In genomic region chr2:16314001-16314400, GRCh38 we compare ENCODE assay signal across 7 cellular contexts.
"Had no signal": no experiment of that assay in that cellular context is flagged by ENCODE, and none has a peak within 500 bp of the region (broad histone marks: within the 10 kb centered on the region; RNA-seq: fewer than 3 reads in every experiment).

No MANE protein-coding gene starts in this region.

- ATAC-seq: K562 had no signal

- H3K27ac ChIP-seq: HL-60, KMS-11 had no signal

- H3K4me2 ChIP-seq: KMS-11 had no signal

- H3K9ac ChIP-seq: KMS-11 had no signal

- FAIRE-seq: HTR-8/SVneo, K562 had no signal

- H3K4me3 ChIP-seq: K562 had no signal

- DNase-seq: IMR-90, KBM-7, KG1 had no signal
